ENCODE assay signal across 1 cellular context in the genomic region with DNA sequence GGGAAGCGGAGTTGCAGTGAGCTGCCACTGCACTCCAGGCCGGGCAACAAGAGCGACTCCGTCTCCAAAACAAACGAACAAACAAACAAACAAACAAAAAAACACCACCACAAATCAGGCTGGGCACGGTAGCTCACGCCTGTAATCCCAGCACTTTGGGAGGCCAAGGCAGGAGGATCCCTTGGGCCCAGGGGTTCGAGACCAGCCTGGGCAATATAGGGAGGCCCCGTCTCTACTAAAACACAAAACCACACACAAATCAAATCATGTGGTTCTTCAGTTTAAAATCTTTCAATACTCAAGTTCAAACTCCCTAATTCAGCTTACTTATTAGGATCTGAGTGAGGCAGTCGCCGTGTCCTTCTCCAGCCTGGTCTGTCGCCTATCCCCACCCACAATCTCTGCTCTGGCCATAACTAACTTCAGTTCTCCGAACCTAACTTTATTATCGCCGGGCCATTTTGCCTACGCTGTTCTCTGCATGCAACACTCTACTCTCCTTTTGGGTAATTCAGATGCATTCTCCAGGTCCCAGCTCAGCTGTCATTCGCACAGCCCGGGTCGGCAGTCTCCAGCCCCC.
TF ChIP-seq lines count a peak whose summit lies in the region.

No MANE protein-coding gene starts in this region.

TF ChIP-seq in endothelial cell of umbilical vein, 7 proteins besides CTCF, POLR2A, EP300 and RAD21:
- no peak for TF ChIP-seq MYC (IDR thresholded peaks at IDR 0.05; ENCODE audit: low read depth, low read length)
- TF ChIP-seq, protein P1, sequence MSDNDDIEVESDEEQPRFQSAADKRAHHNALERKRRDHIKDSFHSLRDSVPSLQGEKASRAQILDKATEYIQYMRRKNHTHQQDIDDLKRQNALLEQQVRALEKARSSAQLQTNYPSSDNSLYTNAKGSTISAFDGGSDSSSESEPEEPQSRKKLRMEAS (IDR thresholded peaks at IDR 0.05; ENCODE audit: insufficient read depth, insufficient read length), result no peak
- no peak for TF ChIP-seq GATA2 (IDR thresholded peaks at IDR 0.05; ENCODE audit: insufficient read depth, insufficient read length, low read depth, low read length)
